8 cellular contexts compared by ENCODE assay signal in genomic region chrX:93673056-93673868, GRCh38. TPM values are rescaled to one million over a fixed set of nuclear protein-coding genes. Genes with fewer than 3 reads are reported as not detected.
DNase-seq lines count a peak whose midpoint lies in the region; ATAC-seq and TF ChIP-seq lines count a peak whose summit lies in the region.

NAP1L3 (minus strand) TSS chrX:93673578; CDS start chrX:93673304, 274 bp downstream.

- peak within 1 kb of the TSS in 3 of 4 donors; percentile 37 to 79 (median 68) for H3K27ac ChIP-seq in esophagus squamous epithelium

- H3K9me3 ChIP-seq in esophagus squamous epithelium: no peaks in the 10 kb centered on the region
- H3K9me3 ChIP-seq in mucosa of descending colon: no peaks in the 10 kb centered on the region

- DNase-seq in CD1c-positive myeloid dendritic cell (ENCODE audit: extremely low spot score): peak; percentile 17
- no peak for DNase-seq in HFF-Myc (ENCODE audit: extremely low read depth, low read depth)
- peak; percentile 92 for DNase-seq in NCI-H69 (lab: John Stamatoyannopoulos, UW)
- peak; percentile 74 to 80 for DNase-seq in activated T-cell treated with anti-CD3 and anti-CD28 coated beads, Interleukin-2, amount 50 U/mL, for 48 hours
- no peak for DNase-seq in esophagus squamous epithelium (lab: John Stamatoyannopoulos, UW)
- peak; percentile 38 to 53 (median 39) for DNase-seq in mucosa of descending colon
- peak; percentile 34 to 51 for DNase-seq in stimulated activated CD8-positive, alpha-beta memory T cell treated with anti-CD3 and anti-CD28 coated beads, Interleukin-2, amount 100 ng/mL, for 48 hours (ENCODE audit: low read depth in 2 of 2)

- intact Hi-C loops in esophagus squamous epithelium (cut with DNase I): no loop called here
- intact Hi-C loops in mucosa of descending colon (cut with DNase I, micrococcal nuclease): no loop called here

- H3K4me3 ChIP-seq in HFF-Myc (replicated peaks; ENCODE audit: low read depth, low read length): peak within 1 kb of the TSS; percentile 11; the same call in 1 of the 2 replicates
- H3K4me3 ChIP-seq in esophagus squamous epithelium: peak within 1 kb of the TSS; percentile 24 to 66 (median 46)
- no peak within 1 kb of the TSS for H3K4me3 ChIP-seq in mucosa of descending colon

- H3K27me3 ChIP-seq in esophagus squamous epithelium: no peaks in the 10 kb centered on the region

- no peak for TF ChIP-seq CTCF in HFF-Myc (IDR thresholded peaks at IDR 0.05; ENCODE audit: low read depth, low read length, missing control alignments)
- no peak for TF ChIP-seq CTCF in esophagus squamous epithelium (IDR thresholded peaks at IDR 0.05)
- TF ChIP-seq CTCF in mucosa of descending colon (IDR thresholded peaks at IDR 0.05): no peak

- peaks cover 0 to 5% (median 0%) of the 10 kb centered on the region in 3 donors for H3K4me1 ChIP-seq in esophagus squamous epithelium
- H3K4me1 ChIP-seq in mucosa of descending colon (ENCODE audit: low read depth): no peaks in the 10 kb centered on the region

- TF ChIP-seq POLR2A in esophagus squamous epithelium (IDR thresholded peaks at IDR 0.05): no peak

- H3K36me3 ChIP-seq in esophagus squamous epithelium: no peaks in the 10 kb centered on the region
- no peaks in the 10 kb centered on the region for H3K36me3 ChIP-seq in mucosa of descending colon (ENCODE audit: low read depth)

- WGBS in esophagus squamous epithelium, 2 donors: 0 to 6% methylated on average over 9 to 30 of the region's 51 CpGs

- peak; percentile 55 for ATAC-seq in mucosa of descending colon
- ATAC-seq in HG03108 (IDR thresholded peaks at IDR 0.05; ENCODE audit: unreplicated experiment): no peak

RNA-seq across cellular contexts. Expression of gene NAP1L3, which starts in this region (rescaled TPM):
- total RNA-seq in esophagus squamous epithelium (under 1 TPM in 3 of 4 donors, not detected in 1; 0.13 to 0.95 (median 0.53) TPM), mucosa of descending colon (1 to 10 TPM in 2 of 3 donors, under 1 TPM in 1; 0.67 to 4.7 (median 1.4) TPM)

Comparison
In these comparisons a context has a peak if more than half of its experiments do, and no peak if none do; other contexts are left out.
1. DNase-seq: peak in CD1c-positive myeloid dendritic cell (single experiment), NCI-H69 (single experiment), activated T-cell treated with anti-CD3 and anti-CD28 coated beads, Interleukin-2, amount 50 U/mL, for 48 hours (2 of 2), mucosa of descending colon (3 of 3) and stimulated activated CD8-positive, alpha-beta memory T cell treated with anti-CD3 and anti-CD28 coated beads, Interleukin-2, amount 100 ng/mL, for 48 hours (2 of 2); none in HFF-Myc (single experiment) and esophagus squamous epithelium (single experiment).